8 cellular contexts compared by ENCODE assay signal in the genomic region with DNA sequence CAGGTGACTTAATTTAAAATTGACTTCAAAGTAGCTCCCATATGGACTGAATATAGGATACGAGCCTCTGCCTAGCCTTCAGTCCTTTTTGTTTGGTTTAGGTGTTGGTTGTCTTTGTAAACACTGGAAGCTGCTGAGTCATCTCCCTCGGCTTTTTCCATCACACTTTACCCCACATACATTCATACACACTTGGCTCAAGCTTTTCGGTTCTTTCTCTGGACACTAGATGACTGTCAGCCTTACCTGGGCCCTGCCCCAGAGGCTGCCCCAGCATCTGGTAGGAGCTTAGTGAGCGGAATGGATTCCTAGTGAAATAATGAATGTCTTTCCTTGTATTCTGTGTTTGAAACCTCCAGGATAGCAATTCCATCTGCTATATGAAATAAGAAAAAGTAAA. TPM values are rescaled to one million over a fixed set of nuclear protein-coding genes. Genes with fewer than 3 reads are reported as not detected.
DNase-seq lines count a peak whose midpoint lies in the region; ATAC-seq, FAIRE-seq and TF ChIP-seq lines count a peak whose summit lies in the region.

No MANE protein-coding gene starts in this region.

- H4K20me1 ChIP-seq in endothelial cell of umbilical vein (replicated peaks; ENCODE audit: control insufficient read depth, extremely low read depth, insufficient read depth, low read length) (no peaks in the 10 kb centered on the region), osteoblast (ENCODE audit: insufficient read depth, low read length) (peaks cover 15% of the 10 kb centered on the region)

- peak overlapping the region; percentile 85 for H3K4me2 ChIP-seq in endothelial cell of umbilical vein (ENCODE audit: insufficient read depth, low read length)
- H3K4me2 ChIP-seq in osteoblast (ENCODE audit: insufficient read depth, low read length), result peak overlapping the region; percentile 39

- H3K79me2 ChIP-seq in endothelial cell of umbilical vein (ENCODE audit: control insufficient read depth, insufficient read depth, low read length), result peaks cover 74% of the 10 kb centered on the region
- peaks cover 98% of the 10 kb centered on the region for H3K79me2 ChIP-seq in osteoblast (ENCODE audit: insufficient read depth, low read length)

- no peaks in the 10 kb centered on the region for H3K4me1 Mint-ChIP-seq in T-helper 2 cell treated with Interferon-gamma antibody and Interleukin-4, amounts not matched to agents 5 μg/mL and 100 μg/mL, for 36 hours (ENCODE audit: low read depth)

- H3K4me1 ChIP-seq in endothelial cell of umbilical vein (ENCODE audit: control insufficient read depth, extremely low read depth, insufficient read depth, low read length) (peaks cover 45% of the 10 kb centered on the region), osteoblast (ENCODE audit: insufficient read depth, low read length) (peaks cover 40% of the 10 kb centered on the region)

- H3K9me3 ChIP-seq in endothelial cell of umbilical vein (replicated peaks; ENCODE audit: control insufficient read depth, insufficient read depth, low read length), result no peaks in the 10 kb centered on the region
- H3K9me3 ChIP-seq in osteoblast (ENCODE audit: low read depth, low read length), result no peaks in the 10 kb centered on the region

- H3K36me3 ChIP-seq in endothelial cell of umbilical vein (ENCODE audit: control insufficient read depth in 2 of 2, extremely low read depth in 1 of 2, insufficient read depth in 2 of 2, low read length in 2 of 2) (no peaks in the 10 kb centered on the region), osteoblast (ENCODE audit: insufficient read depth, low read length) (peaks cover 4% of the 10 kb centered on the region)

- H3K27ac ChIP-seq in endothelial cell of umbilical vein (ENCODE audit: insufficient read depth, low read depth, low read length) (peak overlapping the region; percentile 87), osteoblast (ENCODE audit: low read depth, low read length) (peak overlapping the region; percentile 76)

- peak overlapping the region; percentile 68 for H3K9ac ChIP-seq in endothelial cell of umbilical vein (replicated peaks; ENCODE audit: extremely low read depth, insufficient read depth, low read length)

- peaks cover 4% of the 10 kb centered on the region for H3K27me3 Mint-ChIP-seq in T-helper 2 cell treated with Interferon-gamma antibody and Interleukin-4, amounts not matched to agents 5 μg/mL and 100 μg/mL, for 36 hours (ENCODE audit: low read depth)

- DNase-seq in DMS 273 treated with DMSO at 0.1 percent for 48 hours (lab: John Stamatoyannopoulos, UW), result peak; percentile 38
- DNase-seq in NCI-H510A (lab: John Stamatoyannopoulos, UW), result peak; percentile 31
- peak; percentile 88 for DNase-seq in endothelial cell of umbilical vein (ENCODE audit: low read depth, low spot score)
- no peak for DNase-seq in osteoblast (ENCODE audit: insufficient read length, low spot score, missing footprints)
- DNase-seq in T-helper 2 cell treated with Interferon-gamma antibody and Interleukin-4, amounts not matched to agents 5 μg/mL and 100 μg/mL, for 36 hours (ENCODE audit: low spot score), result no peak
- no peak for DNase-seq in NCI-H774 (lab: John Stamatoyannopoulos, UW)
- DNase-seq in activated CD4-positive, alpha-beta T cell treated with anti-CD3 and anti-CD28 coated beads, Interleukin-2, amount 50 U/mL, for 4 hours, result no peak

- no peak for ATAC-seq in HG03175 (IDR thresholded peaks at IDR 0.05; ENCODE audit: unreplicated experiment)

- CTCF ChIA-PET in endothelial cell of umbilical vein (lab: Charles Lee), result interaction anchor here (1.0 to 5.6 kb wide), 6 partner anchors 13 to 200 kb away, joined by 3 to 35 read pairs (median 4); no protein-coding TSS in a partner anchor

- H2AFZ ChIP-seq in endothelial cell of umbilical vein (ENCODE audit: low read depth, low read length), result no peak overlapping the region
- no peak overlapping the region for H2AFZ ChIP-seq in osteoblast (ENCODE audit: low read length)

- no peaks in the 10 kb centered on the region for H3K36me3 Mint-ChIP-seq in T-helper 2 cell treated with Interferon-gamma antibody and Interleukin-4, amounts not matched to agents 5 μg/mL and 100 μg/mL, for 36 hours (ENCODE audit: low read depth)

- H3K9me1 ChIP-seq in endothelial cell of umbilical vein (replicated peaks; ENCODE audit: control insufficient read depth, extremely low read depth, insufficient read depth, low read length), result no peaks in the 10 kb centered on the region

- H3K4me3 Mint-ChIP-seq in T-helper 2 cell treated with Interferon-gamma antibody and Interleukin-4, amounts not matched to agents 5 μg/mL and 100 μg/mL, for 36 hours, result no peak overlapping the region

- dilution Hi-C loops in endothelial cell of umbilical vein (cut with MboI; ENCODE audit: extremely low pct_ligation_motif_present, low sequenced_read_pairs), result no loop called here

- H3K27ac Mint-ChIP-seq in T-helper 2 cell treated with Interferon-gamma antibody and Interleukin-4, amounts not matched to agents 5 μg/mL and 100 μg/mL, for 36 hours, result no peak overlapping the region

- H3K9me3 Mint-ChIP-seq in T-helper 2 cell treated with Interferon-gamma antibody and Interleukin-4, amounts not matched to agents 5 μg/mL and 100 μg/mL, for 36 hours, result no peaks in the 10 kb centered on the region

- no TSS peak for BruUV-seq in endothelial cell of umbilical vein (replicated peaks; lab: Mats Ljungman, UMichigan)

- no peak for TF ChIP-seq CTCF in endothelial cell of umbilical vein (IDR thresholded peaks at IDR 0.05; ENCODE audit: extremely low read depth in 1 of 2, insufficient read depth in 1 of 2, low read depth in 1 of 2, low read length in 2 of 2)
- TF ChIP-seq CTCF in osteoblast (IDR thresholded peaks at IDR 0.05; ENCODE audit: extremely low read depth, low read depth, low read length), result no peak

- H3K4me3 ChIP-seq in endothelial cell of umbilical vein (replicated peaks in 1 of 3; ENCODE audit: insufficient read depth in 1 of 3, low read depth in 1 of 3, low read length in 3 of 3), result no peak overlapping the region
- no peak overlapping the region for H3K4me3 ChIP-seq in osteoblast (ENCODE audit: insufficient read depth, low read length)

- FAIRE-seq in endothelial cell of umbilical vein (lab: Jason Lieb, UNC), result peak; percentile 83

- no peak for TF ChIP-seq POLR2A in endothelial cell of umbilical vein (IDR thresholded peaks at IDR 0.05; ENCODE audit: low read depth, low read length)

- H3K27me3 ChIP-seq in endothelial cell of umbilical vein (ENCODE audit: control insufficient read depth in 2 of 2, insufficient read depth in 2 of 2, low read length in 2 of 2) (no peaks in the 10 kb centered on the region), osteoblast (ENCODE audit: insufficient read depth, low read length) (no peaks in the 10 kb centered on the region)

- intact Hi-C loops in endothelial cell of umbilical vein (cut with micrococcal nuclease), result loop anchor here (1.0 kb wide), 2 partner anchors 12 to 24 kb away; no protein-coding TSS in a partner anchor

- POLR2A ChIA-PET in endothelial cell of umbilical vein (lab: Charles Lee), result interaction anchor here (1.3 to 2.2 kb wide), 2 partner anchors 22 to 23 kb away, joined by 4 to 9 read pairs; no protein-coding TSS in a partner anchor

TF ChIP-seq in endothelial cell of umbilical vein, 7 proteins besides CTCF, POLR2A, EP300 and RAD21:
- peak; percentile 56 for TF ChIP-seq FOS (IDR thresholded peaks at IDR 0.05; ENCODE audit: borderline replicate concordance, insufficient read depth, low read length)
- TF ChIP-seq, protein P1, sequence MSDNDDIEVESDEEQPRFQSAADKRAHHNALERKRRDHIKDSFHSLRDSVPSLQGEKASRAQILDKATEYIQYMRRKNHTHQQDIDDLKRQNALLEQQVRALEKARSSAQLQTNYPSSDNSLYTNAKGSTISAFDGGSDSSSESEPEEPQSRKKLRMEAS (IDR thresholded peaks at IDR 0.05; ENCODE audit: insufficient read depth, insufficient read length), result no peak
- TF ChIP-seq POLR2AphosphoS5 (IDR thresholded peaks at IDR 0.05; ENCODE audit: insufficient read depth, low read depth, low read length), result no peak
- TF ChIP-seq JUN (IDR thresholded peaks at IDR 0.05; ENCODE audit: borderline replicate concordance, insufficient read depth, insufficient read length, low read depth), result peak; percentile 50

RNA-seq across cellular contexts. Expression of gene SCHIP1, which starts 52.5 kb away (rescaled TPM):
- total RNA-seq in endothelial cell of umbilical vein, result 23.1 and 34.5 TPM in 2 replicates
- polyA plus RNA-seq in endothelial cell of umbilical vein, result 9.4 and 16.9 TPM in 2 replicates
- polyA plus RNA-seq in endothelial cell of umbilical vein (2011; cell fraction: cytosol; rRNA removed), result 17.9 and 20.5 TPM in 2 replicates
- 44.2 and 53.9 TPM in 2 replicates for polyA plus RNA-seq in endothelial cell of umbilical vein (2011; cell fraction: nucleus; rRNA removed)
- 15.5 and 20.4 TPM in 2 replicates for polyA plus RNA-seq in endothelial cell of umbilical vein (2012)
- 19.9 and 28.8 TPM in 2 replicates for polyA minus RNA-seq in endothelial cell of umbilical vein
- not detected for polyA minus RNA-seq in endothelial cell of umbilical vein (2011; cell fraction: cytosol; rRNA and poly(A)+ RNA removed)
- polyA minus RNA-seq in endothelial cell of umbilical vein (2011; cell fraction: nucleus; rRNA and poly(A)+ RNA removed), result 48.3 and 71.4 TPM in 2 replicates
- total RNA-seq in osteoblast, result 1.8 and 2.4 TPM in 2 replicates

Comparison
In these comparisons a context has a peak if more than half of its experiments do, and no peak if none do; other contexts are left out.
1. DNase-seq: peak in DMS 273 treated with DMSO at 0.1 percent for 48 hours (single experiment), NCI-H510A (single experiment) and endothelial cell of umbilical vein (single experiment); none in osteoblast (single experiment), T-helper 2 cell treated with Interferon-gamma antibody and Interleukin-4, amounts not matched to agents 5 μg/mL and 100 μg/mL, for 36 hours (single experiment), NCI-H774 (single experiment) and activated CD4-positive, alpha-beta T cell treated with anti-CD3 and anti-CD28 coated beads, Interleukin-2, amount 50 U/mL, for 4 hours (0 of 2).